8 cellular contexts compared by ENCODE assay signal in the genomic region with DNA sequence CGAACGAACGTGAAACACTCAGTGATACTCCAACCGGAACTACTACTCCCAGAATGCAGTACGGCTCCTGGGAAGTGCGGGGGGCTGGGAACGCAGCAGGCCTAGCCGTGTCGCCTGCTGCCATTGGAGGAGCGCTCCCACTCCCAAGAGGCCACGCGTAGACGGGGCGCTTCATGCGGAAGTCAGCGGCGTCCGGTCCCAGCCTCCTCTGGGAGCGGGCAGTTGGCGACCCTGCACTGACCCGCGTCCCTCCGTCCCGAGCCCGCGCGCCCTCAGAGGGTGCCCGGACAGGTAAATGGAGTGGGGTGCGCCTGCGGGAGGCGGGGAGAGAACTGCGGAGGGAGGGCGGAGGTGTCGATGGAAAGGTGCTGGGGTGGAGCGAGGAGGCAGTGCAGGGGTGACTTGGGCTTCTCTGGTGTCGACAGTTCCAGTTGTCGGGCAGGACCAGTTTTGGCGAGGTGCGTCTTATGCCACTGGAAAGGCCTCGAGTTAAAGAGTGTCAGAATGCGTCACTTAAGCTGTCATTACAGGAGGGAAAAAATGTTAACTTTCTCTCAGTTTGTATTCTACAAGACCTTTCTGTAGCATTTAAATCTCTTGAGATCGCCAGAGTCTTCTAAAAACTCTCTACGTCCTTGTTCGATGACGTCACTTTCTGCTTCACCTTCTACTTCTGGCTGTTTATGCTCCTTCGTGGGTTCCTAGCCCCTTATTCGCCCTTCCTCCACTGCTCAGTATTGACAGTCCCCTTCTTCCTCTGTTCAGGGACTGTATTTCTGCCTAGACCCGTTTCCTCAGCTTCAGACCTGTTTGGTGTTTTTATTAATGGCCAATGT. TPM values are rescaled to one million over a fixed set of nuclear protein-coding genes. Genes with fewer than 3 reads are reported as not detected.
DNase-seq lines count a peak whose midpoint lies in the region; ATAC-seq lines count a peak whose summit lies in the region.

A gene with protein sequence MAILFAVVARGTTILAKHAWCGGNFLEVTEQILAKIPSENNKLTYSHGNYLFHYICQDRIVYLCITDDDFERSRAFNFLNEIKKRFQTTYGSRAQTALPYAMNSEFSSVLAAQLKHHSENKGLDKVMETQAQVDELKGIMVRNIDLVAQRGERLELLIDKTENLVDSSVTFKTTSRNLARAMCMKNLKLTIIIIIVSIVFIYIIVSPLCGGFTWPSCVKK (plus strand): TSS at position 188 of the 836 bp plus-strand sequence. CDS start 8,122 bp downstream, outside the sequence.

- peaks cover 19 to 22% of the 10 kb centered on the region in 2 donors for H3K4me1 Mint-ChIP-seq in effector memory CD8-positive, alpha-beta T cell (ENCODE audit: low read depth in 2 of 2)

- H3K4me3 Mint-ChIP-seq in effector memory CD8-positive, alpha-beta T cell: peak within 1 kb of the TSS; percentile 73 to 92

- peak; percentile 66 for DNase-seq in COR-L47 (lab: John Stamatoyannopoulos, UW)
- DNase-seq in HT-29 (ENCODE audit: low spot score): peak; percentile 96
- peak; percentile 76 for DNase-seq in NOMO-1 treated with DMSO at 0.1 percent for 48 hours (lab: John Stamatoyannopoulos, UW; ENCODE audit: unreplicated experiment)
- peak; percentile 60 to 63 for DNase-seq in activated CD8-positive, alpha-beta memory T cell treated with anti-CD3 and anti-CD28 coated beads for 4 hours (ENCODE audit: low read depth in 2 of 2)
- peak; percentile 63 to 67 (median 65) for DNase-seq in effector memory CD8-positive, alpha-beta T cell
- peak; percentile 93 for DNase-seq in mesenteric fat pad (ENCODE audit: low spot score)
- peak; percentile 52 for DNase-seq in stimulated activated CD8-positive, alpha-beta memory T cell treated with anti-CD3 and anti-CD28 coated beads, Interleukin-15, amount 100 ng/mL, for 1 hour (ENCODE audit: low read depth)

- H3K27ac Mint-ChIP-seq in effector memory CD8-positive, alpha-beta T cell: peak within 1 kb of the TSS; percentile 62 to 95

- H3K27me3 Mint-ChIP-seq in effector memory CD8-positive, alpha-beta T cell: no peaks in the 10 kb centered on the region

- H3K36me3 Mint-ChIP-seq in effector memory CD8-positive, alpha-beta T cell (ENCODE audit: insufficient read depth): peaks cover 6% of the 10 kb centered on the region

- peaks cover 0 to 2% of the 10 kb centered on the region in 2 donors for H3K9me3 Mint-ChIP-seq in effector memory CD8-positive, alpha-beta T cell

- ATAC-seq in GM21360 (IDR thresholded peaks at IDR 0.05; ENCODE audit: unreplicated experiment): peak; percentile 89
- peak; percentile 97 for ATAC-seq in effector memory CD8-positive, alpha-beta T cell (replicated peaks)

RNA-seq across cellular contexts. Expression of the gene that starts here (rescaled TPM):
- total RNA-seq in HT-29 (2014; rRNA removed; shearing (Covaris generic)): 16.7 and 19.6 TPM in 2 replicates
- total RNA-seq in mesenteric fat pad: 35.7 TPM

Comparison
In these comparisons a context has a peak if more than half of its experiments do, and no peak if none do; other contexts are left out.
1. Peak in every context shown above with its lines: DNase-seq and ATAC-seq.